ENCODE assay signal across 8 cellular contexts in genomic region chr4:170025523-170026252, GRCh38. TPM values are rescaled to one million over a fixed set of nuclear protein-coding genes. Genes with fewer than 3 reads are reported as not detected.
DNase-seq lines count a peak whose midpoint lies in the region; ATAC-seq and TF ChIP-seq lines count a peak whose summit lies in the region.

No MANE protein-coding gene starts in this region.

- H3K27me3 ChIP-seq in HUES64 (ENCODE audit: insufficient read depth, low read length) (peaks cover 58% of the 10 kb centered on the region), psoas muscle (ENCODE audit: insufficient read depth in 3 of 3, low read length in 2 of 3) (no peaks in the 10 kb centered on the region)

- H3K9ac ChIP-seq in HUES64 (ENCODE audit: low read depth, low read length): peak overlapping the region; percentile 33; the same call in 1 of the 2 replicates

- no peaks in the 10 kb centered on the region; the same call in 1 of the 2 replicates for H3K9me3 ChIP-seq in HUES64 (ENCODE audit: insufficient read depth, low read depth, low read length)
- H3K9me3 ChIP-seq in psoas muscle: no peaks in the 10 kb centered on the region

- H3K4me1 Mint-ChIP-seq in activated naive CD4-positive, alpha-beta T cell treated with anti-CD3 and anti-CD28 coated beads, Interleukin-2, amount 50 U/mL, for 24 hours: peaks cover 10% of the 10 kb centered on the region

- peaks cover 2% of the 10 kb centered on the region for H3K27me3 Mint-ChIP-seq in activated naive CD4-positive, alpha-beta T cell treated with anti-CD3 and anti-CD28 coated beads, Interleukin-2, amount 50 U/mL, for 24 hours

- H3K27ac Mint-ChIP-seq in activated naive CD4-positive, alpha-beta T cell treated with anti-CD3 and anti-CD28 coated beads, Interleukin-2, amount 50 U/mL, for 24 hours: peak overlapping the region; percentile 5

- 2% methylated on average over 74 of the region's 74 CpGs for WGBS in HUES64
- 3 to 5% (median 4%) methylated on average over 61 to 74 of the region's 74 CpGs for WGBS in psoas muscle, 3 donors

- H3K4me1 ChIP-seq in HUES64 (ENCODE audit: insufficient read depth, low read length) (no peaks in the 10 kb centered on the region; the same call in 1 of the 2 replicates), psoas muscle (no peaks in the 10 kb centered on the region)

- no peaks in the 10 kb centered on the region for H3K9me3 Mint-ChIP-seq in activated naive CD4-positive, alpha-beta T cell treated with anti-CD3 and anti-CD28 coated beads, Interleukin-2, amount 50 U/mL, for 24 hours

- peak overlapping the region; percentile 73 for H3K4me3 ChIP-seq in HUES64 (ENCODE audit: low read length)
- H3K4me3 ChIP-seq in psoas muscle: peak overlapping the region; percentile 91

- DNase-seq in left ventricle myocardium superior (peak; percentile 38), psoas muscle (peak in 1 of 2 donors; percentile 61), NCI-H2196 treated with DMSO at 0.1 percent for 48 hours (lab: John Stamatoyannopoulos, UW; ENCODE audit: unreplicated experiment) (no peak)

- no peaks in the 10 kb centered on the region for H3K36me3 Mint-ChIP-seq in activated naive CD4-positive, alpha-beta T cell treated with anti-CD3 and anti-CD28 coated beads, Interleukin-2, amount 50 U/mL, for 24 hours

- H3K4me3 Mint-ChIP-seq in activated naive CD4-positive, alpha-beta T cell treated with anti-CD3 and anti-CD28 coated beads, Interleukin-2, amount 50 U/mL, for 24 hours: peak overlapping the region; percentile 84

- no peaks in the 10 kb centered on the region for H3K36me3 ChIP-seq in HUES64 (ENCODE audit: insufficient read depth, low read length)
- no peaks in the 10 kb centered on the region for H3K36me3 ChIP-seq in psoas muscle (ENCODE audit: insufficient read depth in 1 of 2, low read depth in 1 of 2)

- no peak overlapping the region for H3K27ac ChIP-seq in HUES64 (ENCODE audit: low read depth, low read length)
- H3K27ac ChIP-seq in psoas muscle: peak overlapping the region; percentile 85

- ATAC-seq in left ventricle myocardium superior (no peak), psoas muscle (peak in 1 of 4 donors; percentile 31), HG03159 (IDR thresholded peaks at IDR 0.05; ENCODE audit: unreplicated experiment) (no peak), GM18870 (IDR thresholded peaks at IDR 0.05; ENCODE audit: unreplicated experiment) (no peak), esophagus mucosa (no peak)

- intact Hi-C loops in left ventricle myocardium superior (cut with micrococcal nuclease): no loop called here
- intact Hi-C loops in psoas muscle (cut with DNase I): loop anchor here (5.0 kb wide), 3 partner anchors 403 to 1013 kb away; partner anchors contain the start of genes CBR4 (in 1 of the 2) and CLCN3 (in 1 of the 2)

- no peak for TF ChIP-seq CTCF in psoas muscle (IDR thresholded peaks at IDR 0.05)

RNA-seq across cellular contexts. Expression of gene MFAP3L, which starts 0.5 kb away (rescaled TPM):
- 4.7 TPM for polyA plus RNA-seq in HUES64 (2013, experiment 1 of 2)
- 4.8 TPM for polyA plus RNA-seq in HUES64 (2013, experiment 2 of 2)
- total RNA-seq in left ventricle myocardium superior (3.9 TPM), psoas muscle (10 to 100 TPM in 1 of 4 donors, 1 to 10 TPM in 3; 1.8 to 20.1 (median 3.4) TPM), esophagus mucosa (1.0 TPM)
- polyA plus RNA-seq in psoas muscle: 1 to 10 TPM; 2.1 to 4.2 (median 2.5) TPM
